ENCODE assay signal across 19 cellular contexts in genomic region chr9:84068872-84069271, GRCh38.
"Had no signal": no experiment of that assay in that cellular context is flagged by ENCODE, and none has a peak within 500 bp of the region (broad histone marks: within the 10 kb centered on the region; RNA-seq: fewer than 3 reads in every experiment).

No MANE protein-coding gene starts in this region.

- FAIRE-seq: endothelial cell of umbilical vein, islet of Langerhans, small intestine had no signal

- DNase-seq: dermis blood vessel endothelial cell; effector memory CD4-positive, alpha-beta T cell; foreskin keratinocyte; heart left ventricle; left cardiac atrium; left lung; mesenchymal stem cell; mucosa of descending colon; naive B cell; right lobe of liver; small intestine; stimulated activated CD4-positive, alpha-beta T cell treated with anti-CD3 and anti-CD28 coated beads, Interleukin-15, amount 100 ng/mL, for 24 hours; stimulated activated CD4-positive, alpha-beta T cell treated with anti-CD3 and anti-CD28 coated beads, Interleukin-2, amount 100 ng/mL, for 48 hours; stimulated activated naive B cell treated with anti-CD40 and anti-IgM and Interleukin-4, amounts not matched to agents 10 μg/mL and 1 μg/mL and 100 μg/mL, for 72 hours; transverse colon; upper lobe of right lung; uterus had no signal
